19 cellular contexts compared by ENCODE assay signal in genomic region chr2:28970464-28971160, GRCh38.
"Had no signal": no experiment of that assay in that cellular context is flagged by ENCODE, and none has a peak within 500 bp of the region (broad histone marks: within the 10 kb centered on the region; RNA-seq: fewer than 3 reads in every experiment).

No MANE protein-coding gene starts in this region.

- H3K4me3 Mint-ChIP-seq: activated CD4-positive, alpha-beta memory T cell treated with anti-CD3 and anti-CD28 coated beads for 36 hours; activated naive CD8-positive, alpha-beta T cell treated with anti-CD3 and anti-CD28 coated beads, Interleukin-2, amount 50 U/mL, for 24 hours; naive thymus-derived CD4-positive, alpha-beta T cell; neural progenitor cell; type B pancreatic cell had no signal

- H3K36me3 Mint-ChIP-seq: activated CD4-positive, alpha-beta memory T cell treated with anti-CD3 and anti-CD28 coated beads for 36 hours; neural progenitor cell; type B pancreatic cell had no signal

- H3K27me3 Mint-ChIP-seq: activated CD4-positive, alpha-beta memory T cell treated with anti-CD3 and anti-CD28 coated beads for 36 hours; activated naive CD8-positive, alpha-beta T cell treated with anti-CD3 and anti-CD28 coated beads, Interleukin-2, amount 50 U/mL, for 24 hours; progenitor cell of endocrine pancreas had no signal

- H3K27ac Mint-ChIP-seq: activated CD4-positive, alpha-beta memory T cell treated with anti-CD3 and anti-CD28 coated beads for 36 hours; activated naive CD8-positive, alpha-beta T cell treated with anti-CD3 and anti-CD28 coated beads, Interleukin-2, amount 50 U/mL, for 24 hours; naive thymus-derived CD4-positive, alpha-beta T cell; neural progenitor cell; progenitor cell of endocrine pancreas; type B pancreatic cell had no signal

- ATAC-seq: activated naive CD8-positive, alpha-beta T cell treated with anti-CD3 and anti-CD28 coated beads, Interleukin-2, amount 50 U/mL, for 24 hours; left lobe of liver; lower lobe of right lung; naive thymus-derived CD4-positive, alpha-beta T cell had no signal

- DNase-seq: activated CD4-positive, alpha-beta memory T cell treated with anti-CD3 and anti-CD28 coated beads for 36 hours; activated CD4-positive, alpha-beta T cell treated with anti-CD3 and anti-CD28 coated beads for 48 hours; activated naive CD4-positive, alpha-beta T cell treated with anti-CD3 and anti-CD28 coated beads, Interleukin-2, amount 50 U/mL, for 16 hours; activated naive CD8-positive, alpha-beta T cell treated with anti-CD3 and anti-CD28 coated beads, Interleukin-2, amount 50 U/mL, for 24 hours; activated T-cell treated with anti-CD3 and anti-CD28 coated beads for 4 hours; effector memory CD4-positive, alpha-beta T cell; kidney; lower lobe of right lung; naive thymus-derived CD4-positive, alpha-beta T cell; retina; stimulated activated CD4-positive, alpha-beta T cell treated with anti-CD3 and anti-CD28 coated beads, Interleukin-4, amount 100 ng/mL, for 1 hour; stimulated activated naive CD4-positive, alpha-beta T cell treated with Interleukin-2 at 50 U/mL for 16 hours had no signal

- H3K27ac ChIP-seq: esophagus muscularis mucosa, lower lobe of right lung, neural progenitor cell, thoracic aorta, vagina had no signal

- H3K9me3 Mint-ChIP-seq: activated naive CD8-positive, alpha-beta T cell treated with anti-CD3 and anti-CD28 coated beads, Interleukin-2, amount 50 U/mL, for 24 hours; type B pancreatic cell had no signal
